In genomic region chr10:113435881-113436280, GRCh38 we compare ENCODE assay signal across 29 cellular contexts.
"Had no signal": no experiment of that assay in that cellular context is flagged by ENCODE, and none has a peak within 500 bp of the region (broad histone marks: within the 10 kb centered on the region; RNA-seq: fewer than 3 reads in every experiment).

No MANE protein-coding gene starts in this region.

- H3K4me1 Mint-ChIP-seq: activated CD4-positive, alpha-beta T cell treated with anti-CD3 and anti-CD28 coated beads, Interleukin-2, amount 10 ng/mL, durations not matched to agents 24 days and 14 days had no signal

- H3K4me3 Mint-ChIP-seq: activated CD4-positive, alpha-beta T cell treated with anti-CD3 and anti-CD28 coated beads, Interleukin-2, amount 10 ng/mL, durations not matched to agents 24 days and 14 days; activated CD8-positive, alpha-beta T cell treated with anti-CD3 and anti-CD28 coated beads, Interleukin-2, amount 10 ng/mL, durations not matched to agents 7 days and 5 days; activated naive CD4-positive, alpha-beta T cell treated with anti-CD3 and anti-CD28 coated beads for 36 hours; activated T-cell treated with anti-CD3 and anti-CD28 coated beads, Interleukin-2, amount 50 U/mL, for 4 hours; activated T-helper 1 cell treated with anti-CD3 and anti-CD28 coated beads, Interleukin-12 subunit alpha, Interleukin-12 subunit beta, Interleukin-2, Interleukin-4 antibody, amounts not matched to agents 30 ng/mL and 10 ng/mL and 1 ng/mL, durations not matched to agents 14 hours and 24 hours and 36 hours had no signal

- H3K27ac ChIP-seq: adrenal gland, breast epithelium, Peyer's patch had no signal

- H3K9me3 Mint-ChIP-seq: activated CD4-positive, alpha-beta T cell treated with anti-CD3 and anti-CD28 coated beads, Interleukin-2, amount 10 ng/mL, durations not matched to agents 24 days and 14 days; activated naive CD4-positive, alpha-beta T cell treated with anti-CD3 and anti-CD28 coated beads for 36 hours; activated T-cell treated with anti-CD3 and anti-CD28 coated beads, Interleukin-2, amount 50 U/mL, for 4 hours; activated T-helper 1 cell treated with anti-CD3 and anti-CD28 coated beads, Interleukin-12 subunit alpha, Interleukin-12 subunit beta, Interleukin-2, Interleukin-4 antibody, amounts not matched to agents 30 ng/mL and 10 ng/mL and 1 ng/mL, durations not matched to agents 14 hours and 24 hours and 36 hours had no signal

- H3K27ac Mint-ChIP-seq: activated CD4-positive, alpha-beta T cell treated with anti-CD3 and anti-CD28 coated beads, Interleukin-2, amount 10 ng/mL, durations not matched to agents 24 days and 14 days; activated CD8-positive, alpha-beta T cell treated with anti-CD3 and anti-CD28 coated beads, Interleukin-2, amount 10 ng/mL, durations not matched to agents 7 days and 5 days; activated naive CD4-positive, alpha-beta T cell treated with anti-CD3 and anti-CD28 coated beads for 36 hours; activated naive CD4-positive, alpha-beta T cell treated with anti-CD3 and anti-CD28 coated beads, Interleukin-2, amount 50 U/mL, for 72 hours; activated T-helper 1 cell treated with anti-CD3 and anti-CD28 coated beads, Interleukin-12 subunit alpha, Interleukin-12 subunit beta, Interleukin-2, Interleukin-4 antibody, amounts not matched to agents 30 ng/mL and 10 ng/mL and 1 ng/mL, durations not matched to agents 14 hours and 24 hours and 36 hours had no signal

- H3K4me3 ChIP-seq: adrenal gland, body of pancreas, breast epithelium, K562, Peyer's patch had no signal

- H3K36me3 Mint-ChIP-seq: activated naive CD4-positive, alpha-beta T cell treated with anti-CD3 and anti-CD28 coated beads, Interleukin-2, amount 50 U/mL, for 72 hours had no signal

- DNase-seq: activated CD4-positive, alpha-beta T cell treated with anti-CD3 and anti-CD28 coated beads, Interleukin-2, amount 10 ng/mL, durations not matched to agents 24 days and 14 days; activated CD4-positive, alpha-beta T cell treated with anti-CD3 and anti-CD28 coated beads, Interleukin-2, amount 50 U/mL, for 4 hours; activated CD8-positive, alpha-beta memory T cell treated with anti-CD3 and anti-CD28 coated beads, Interleukin-2, amount 50 U/mL, for 4 hours; activated CD8-positive, alpha-beta T cell treated with anti-CD3 and anti-CD28 coated beads, Interleukin-2, amount 10 ng/mL, durations not matched to agents 7 days and 5 days; activated gamma-delta T cell treated with Interleukin-2 at 50 U/mL for 16 hours; activated naive CD4-positive, alpha-beta T cell treated with anti-CD3 and anti-CD28 coated beads for 36 hours; activated T-cell treated with anti-CD3 and anti-CD28 coated beads for 4 hours; activated T-cell treated with anti-CD3 and anti-CD28 coated beads, Interleukin-2, amount 50 U/mL, for 4 hours; body of pancreas; caudate nucleus; NCI-H1048; NCI-H1105 treated with DMSO at 0.1 percent for 48 hours; NCI-H1436; NCI-H1694; NCI-H1930; NCI-H2081 treated with DMSO at 0.1 percent for 48 hours; NCI-H226; NCI-H446 treated with DMSO at 0.1 percent for 48 hours; NCI-H524; NK-92 treated with Interleukin-12 subunit alpha and Interleukin-12 subunit beta, amount 100 ng/mL, for 24 hours; PC-3; Peyer's patch; Right ventricle myocardium superior; T1000 had no signal

- H3K36me3 ChIP-seq: adrenal gland, breast epithelium, Peyer's patch had no signal

- H3K9me3 ChIP-seq: adrenal gland, body of pancreas, breast epithelium, Peyer's patch had no signal

- H3K27me3 ChIP-seq: adrenal gland, body of pancreas, breast epithelium, Peyer's patch had no signal

- H3K4me1 ChIP-seq: adrenal gland, breast epithelium, Peyer's patch had no signal
